In genomic region chr7:107147464-107148214, GRCh38 we compare ENCODE assay signal across 8 cellular contexts. TPM values are rescaled to one million over a fixed set of nuclear protein-coding genes. Genes with fewer than 3 reads are reported as not detected.
DNase-seq lines count a peak whose midpoint lies in the region; ATAC-seq and TF ChIP-seq lines count a peak whose summit lies in the region.

No MANE protein-coding gene starts in this region.

- DNase-seq in NCI-H1105 treated with DMSO at 0.1 percent for 48 hours (lab: John Stamatoyannopoulos, UW): peak; percentile 16
- DNase-seq in NCI-H1105 (lab: John Stamatoyannopoulos, UW): no peak
- DNase-seq in HAP-1 (ENCODE audit: low spot score in 2 of 2): peak; percentile 40 to 45
- DNase-seq in RWPE1 (ENCODE audit: low spot score): peak; percentile 39
- no peak for DNase-seq in coronary artery (ENCODE audit: low spot score)
- peak; percentile 77 for DNase-seq in medulla oblongata (ENCODE audit: extremely low spot score)
- no peak for DNase-seq in SK-N-DZ (ENCODE audit: low spot score)

- no peak for ATAC-seq in GM18505 (IDR thresholded peaks at IDR 0.05; ENCODE audit: unreplicated experiment)

- H3K4me1 ChIP-seq in HAP-1: no peaks in the 10 kb centered on the region; the same call in 1 of the 2 replicates

- POLR2A ChIA-PET in RWPE1 (lab: Yijun Ruan, JAX; ENCODE audit: low non-redundant PET): no interaction called here

- CTCF ChIA-PET in RWPE1 (lab: Yijun Ruan, JAX): interaction anchor here (0.5 to 1.8 kb wide), 10 partner anchors 9 to 630 kb away, joined by 3 to 10 read pairs (median 3); no protein-coding TSS in a partner anchor

- TF ChIP-seq POLR2A in GM18505 (IDR thresholded peaks at IDR 0.05; ENCODE audit: borderline replicate concordance, extremely low read depth, insufficient read depth, insufficient read length): no peak

- no peaks in the 10 kb centered on the region for H3K9me3 ChIP-seq in HAP-1

- H3K27me3 ChIP-seq in HAP-1 (ENCODE audit: low read depth): no peaks in the 10 kb centered on the region

- peak; percentile 92 for TF ChIP-seq CTCF in RWPE1 (conservative IDR thresholded peaks at IDR 0.05; ENCODE audit: low read depth)
- TF ChIP-seq CTCF in coronary artery (IDR thresholded peaks at IDR 0.05): peak; percentile 43

- no peak overlapping the region for H3K4me3 ChIP-seq in HAP-1
- no peak overlapping the region for H3K4me3 ChIP-seq in coronary artery

- H3K36me3 ChIP-seq in HAP-1 (replicated peaks): no peaks in the 10 kb centered on the region

- in situ Hi-C loops in HAP-1 (cut with MboI; ENCODE audit: low sequenced_read_pairs): loop anchor here (5.0 kb wide), 1 partner anchor 195 kb away; no protein-coding TSS in a partner anchor

- no peak overlapping the region for H3K27ac ChIP-seq in RWPE1
- H3K27ac ChIP-seq in coronary artery: no peak overlapping the region

RNA-seq across cellular contexts. Expression of gene HBP1, which starts 21.2 kb away (rescaled TPM):
- polyA plus RNA-seq in SK-N-DZ (2014; cell fraction: cytosol; rRNA removed): 54.3 and 62.9 TPM in 2 replicates
- polyA plus RNA-seq in SK-N-DZ (2014; cell fraction: nucleus; rRNA removed): 31.5 and 38.6 TPM in 2 replicates

Comparison
In these comparisons a context has a peak if more than half of its experiments do, and no peak if none do; other contexts are left out.
1. DNase-seq: peak in NCI-H1105 treated with DMSO at 0.1 percent for 48 hours (single experiment), HAP-1 (2 of 2), RWPE1 (single experiment) and medulla oblongata (single experiment); none in NCI-H1105 (single experiment), coronary artery (single experiment) and SK-N-DZ (single experiment).